In the genomic region with DNA sequence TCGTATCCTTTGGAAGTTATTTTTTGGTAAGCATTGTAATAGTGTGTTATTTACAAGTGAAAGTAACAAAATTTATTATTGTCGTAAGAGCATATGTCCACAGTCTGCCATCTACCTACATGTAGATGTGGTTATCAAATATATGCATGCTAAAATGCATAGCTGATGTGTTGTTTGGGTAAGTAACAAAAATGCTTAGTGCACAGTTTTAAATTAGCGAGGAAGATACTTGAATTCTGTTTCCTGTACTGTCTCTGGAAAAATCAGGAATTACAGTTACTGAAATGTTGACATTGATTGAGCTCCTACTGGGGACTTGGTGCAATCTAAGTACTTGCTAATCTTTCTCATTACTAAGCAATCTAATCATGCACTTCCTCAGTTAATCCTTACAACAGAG, we compare ENCODE assay signal across 27 cellular contexts. TPM values are rescaled to one million over a fixed set of nuclear protein-coding genes. Genes with fewer than 3 reads are reported as not detected.
"Had no signal": no experiment of that assay in that cellular context is flagged by ENCODE, and none has a peak within 500 bp of the region (broad histone marks: within the 10 kb centered on the region; RNA-seq: fewer than 3 reads in every experiment).

No MANE protein-coding gene starts in this region.

- ATAC-seq: esophagus mucosa; gastrocnemius medialis; left lobe of liver; natural killer cell; psoas muscle; sciatic nerve; stimulated activated effector memory CD8-positive, alpha-beta T cell treated with anti-CD3 and anti-CD28 coated beads, Interleukin-12 subunit alpha, Interleukin-12 subunit beta, amount 100 ng/mL, for 72 hours; stimulated activated naive CD8-positive, alpha-beta T cell treated with anti-CD3 and anti-CD28 coated beads, Interleukin-15, Interleukin-2, amounts not matched to agents 100 U/mL and 50 U/mL, for 24 hours had no signal

- H3K9me3 ChIP-seq: gastrocnemius medialis, ovary, psoas muscle, testis, tibial artery had no signal

- DNase-seq: effector CD8-positive, alpha-beta T cell; endodermal cell; foreskin fibroblast; gastrocnemius medialis; head of caudate nucleus; kidney; natural killer cell; occipital lobe; ovary; posterior cingulate gyrus; psoas muscle; stimulated activated CD4-positive, alpha-beta T cell treated with anti-CD3 and anti-CD28 coated beads, Interleukin-12 subunit alpha, Interleukin-12 subunit beta, amount 100 ng/mL, for 4 hours; stimulated activated CD4-positive, alpha-beta T cell treated with anti-CD3 and anti-CD28 coated beads, Interleukin-1b, Interleukin-23, amount 100 ng/mL, for 48 hours; stimulated activated CD4-positive, alpha-beta T cell treated with anti-CD3 and anti-CD28 coated beads, Interleukin-4, amount 100 ng/mL, for 24 hours; stimulated activated naive CD8-positive, alpha-beta T cell treated with anti-CD3 and anti-CD28 coated beads, Interleukin-15, Interleukin-2, amounts not matched to agents 100 U/mL and 50 U/mL, for 24 hours; substantia nigra; testis; tibial artery had no signal

- H3K36me3 ChIP-seq: gastrocnemius medialis, ovary, tibial artery had no signal

- H3K27me3 ChIP-seq: gastrocnemius medialis, ovary, testis, tibial artery had no signal

- H3K27ac ChIP-seq: epithelial cell of prostate, gastrocnemius medialis, ovary, psoas muscle, testis, tibial artery had no signal

- H3K4me1 ChIP-seq: gastrocnemius medialis, psoas muscle, testis, tibial artery had no signal

- H3K4me3 ChIP-seq: gastrocnemius medialis, lung, ovary, psoas muscle, smooth muscle cell, testis, tibial artery had no signal

- H3K4me2 ChIP-seq: smooth muscle cell had no signal

RNA-seq across cellular contexts. Expression of a gene that starts 14.3 kb away (rescaled TPM):
- total RNA-seq: endodermal cell, esophagus mucosa, glomerular endothelial cell, kidney, lung, natural killer cell, occipital lobe, psoas muscle, sciatic nerve, smooth muscle cell, urinary bladder had no signal
- polyA plus RNA-seq: lung, psoas muscle, smooth muscle cell had no signal
